ENCODE assay signal across 11 cellular contexts in the genomic region with DNA sequence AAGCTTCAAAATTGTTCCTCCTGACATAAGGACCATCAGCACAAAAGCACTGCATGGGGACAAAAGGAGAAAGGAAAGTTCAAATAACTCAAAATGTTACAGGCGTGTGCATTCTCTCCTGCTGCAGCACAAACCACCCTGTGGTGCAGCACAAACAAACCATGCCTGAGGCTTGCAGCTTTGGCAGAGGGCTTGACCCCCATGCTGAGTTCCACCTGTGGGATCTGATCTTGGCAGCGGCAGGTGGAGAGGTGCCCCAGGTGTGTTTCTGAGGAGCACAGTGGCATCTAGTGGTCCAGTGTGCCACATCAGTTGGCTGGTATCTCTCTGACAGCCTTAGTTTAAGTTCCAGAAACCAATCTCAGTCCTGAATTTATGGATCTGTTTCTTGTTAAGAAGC.
DNase-seq lines count a peak whose midpoint lies in the region; ATAC-seq and TF ChIP-seq lines count a peak whose summit lies in the region.
"Had no signal": no experiment of that assay in that cellular context is flagged by ENCODE, and none has a peak within 500 bp of the region (broad histone marks: within the 10 kb centered on the region; RNA-seq: fewer than 3 reads in every experiment).

No MANE protein-coding gene starts in this region.

- peak overlapping the region; percentile 6 to 45 for H3K27ac ChIP-seq in ascending aorta
- H3K27ac ChIP-seq in mesendoderm (ENCODE audit: low read depth, low read length), result no peak overlapping the region
- H3K27ac ChIP-seq in CD8-positive, alpha-beta T cell (ENCODE audit: low read depth, low read length), result no peak overlapping the region

- no peak overlapping the region for H3K27ac Mint-ChIP-seq in CD8-positive, alpha-beta T cell
- H3K27ac Mint-ChIP-seq: activated naive CD8-positive, alpha-beta T cell treated with anti-CD3 and anti-CD28 coated beads, Interleukin-2, amount 10 ng/mL, durations not matched to agents 7 days and 5 days; nephron had no signal

- CTCF ChIA-PET in CD8-positive, alpha-beta T cell (lab: Charles Lee), result interaction anchor here (1.2 kb wide), 1 partner anchor 24 kb away, joined by 3 read pairs; no protein-coding TSS in a partner anchor

- H3K4ac ChIP-seq in mesendoderm (ENCODE audit: low read depth, low read length), result no peak overlapping the region

- H3K4me3 ChIP-seq in GM12875 (ENCODE audit: low read depth, low read length), result no peak overlapping the region
- no peak overlapping the region for H3K4me3 ChIP-seq in ascending aorta
- H3K4me3 ChIP-seq in mesendoderm (ENCODE audit: low read length), result no peak overlapping the region
- H3K4me3 ChIP-seq in CD8-positive, alpha-beta T cell (ENCODE audit: low read depth, low read length), result no peak overlapping the region

- H3K4me1 Mint-ChIP-seq in CD8-positive, alpha-beta T cell (ENCODE audit: low read depth), result no peaks in the 10 kb centered on the region

- H2AK5ac ChIP-seq in mesendoderm (ENCODE audit: low read length), result no peak overlapping the region

- H3K18ac ChIP-seq in mesendoderm (ENCODE audit: low read length), result no peak overlapping the region

- peaks cover 3% of the 10 kb centered on the region for H3K79me1 ChIP-seq in mesendoderm (ENCODE audit: low read length)

- TF ChIP-seq CTCF in GM12875 (IDR thresholded peaks at IDR 0.05; ENCODE audit: borderline replicate concordance, insufficient read depth, low read depth, low read length), result peak; percentile 17; the same call in 1 of the 2 replicates
- peak in 1 of 3 experiments; percentile 14 for TF ChIP-seq CTCF in ascending aorta (IDR thresholded peaks at IDR 0.05)
- TF ChIP-seq CTCF in CD8-positive, alpha-beta T cell (IDR thresholded peaks at IDR 0.05), result no peak

- no peak overlapping the region for H2BK15ac ChIP-seq in mesendoderm (replicated peaks; ENCODE audit: low read depth)

- H2BK120ac ChIP-seq in mesendoderm (ENCODE audit: low read depth, low read length), result no peak overlapping the region

- no peak for ATAC-seq in CD8-positive, alpha-beta T cell
- ATAC-seq in HG02571 (IDR thresholded peaks at IDR 0.05; ENCODE audit: unreplicated experiment), result no peak
- no peak for ATAC-seq in HG02981 (IDR thresholded peaks at IDR 0.05; ENCODE audit: unreplicated experiment)

- peaks cover 8 to 11% of the 10 kb centered on the region in 2 donors for H3K36me3 ChIP-seq in ascending aorta
- no peaks in the 10 kb centered on the region for H3K36me3 ChIP-seq in mesendoderm (ENCODE audit: control insufficient read depth, insufficient read depth, low read length)
- no peaks in the 10 kb centered on the region for H3K36me3 ChIP-seq in CD8-positive, alpha-beta T cell (ENCODE audit: insufficient read depth, low read length)

- no peak overlapping the region for H3K4me3 Mint-ChIP-seq in CD8-positive, alpha-beta T cell
- H3K4me3 Mint-ChIP-seq: activated naive CD8-positive, alpha-beta T cell treated with anti-CD3 and anti-CD28 coated beads, Interleukin-2, amount 10 ng/mL, durations not matched to agents 7 days and 5 days; nephron had no signal

- intact Hi-C loops in ascending aorta (cut with DNase I), result no loop called here
- intact Hi-C loops in CD8-positive, alpha-beta T cell (cut with DNase I, micrococcal nuclease), result loop anchor here in 1 of 2 experiments (10.0 kb wide), 1 partner anchor 349 kb away; no protein-coding TSS in a partner anchor

- H2BK5ac ChIP-seq in mesendoderm (ENCODE audit: low read length), result no peak overlapping the region

- H3K4me1 ChIP-seq in ascending aorta (peaks cover 4 to 25% of the 10 kb centered on the region in 2 donors), mesendoderm (ENCODE audit: control insufficient read depth, low read depth, low read length) (no peaks in the 10 kb centered on the region)
- H3K4me1 ChIP-seq in CD8-positive, alpha-beta T cell (ENCODE audit: insufficient read depth, low read length), result no peaks in the 10 kb centered on the region

- H3K27me3 Mint-ChIP-seq in CD8-positive, alpha-beta T cell (ENCODE audit: low read depth), result peaks cover 5% of the 10 kb centered on the region

- no peak overlapping the region for H3K56ac ChIP-seq in mesendoderm (ENCODE audit: low read length)

- H3K9ac ChIP-seq in mesendoderm (ENCODE audit: low read length), result no peak overlapping the region

- no peak overlapping the region for H4K8ac ChIP-seq in mesendoderm (ENCODE audit: low read depth, low read length)

- no peaks in the 10 kb centered on the region for H3K79me2 ChIP-seq in mesendoderm (ENCODE audit: control insufficient read depth, insufficient read depth, low read length)

- no peak overlapping the region for H4K5ac ChIP-seq in mesendoderm (ENCODE audit: low read length)

- H3K23ac ChIP-seq in mesendoderm (ENCODE audit: low read length), result no peak overlapping the region

- H3K27me3 ChIP-seq in ascending aorta, result no peaks in the 10 kb centered on the region
- H3K27me3 ChIP-seq in mesendoderm (ENCODE audit: insufficient read depth, low read length, poor library complexity), result no peaks in the 10 kb centered on the region
- H3K27me3 ChIP-seq in CD8-positive, alpha-beta T cell (ENCODE audit: insufficient read depth, low read length), result no peaks in the 10 kb centered on the region

- DNase-seq in NCI-H1417 (lab: John Stamatoyannopoulos, UW), result peak; percentile 85 to 97 (median 89)
- no peak for DNase-seq in ascending aorta (ENCODE audit: low spot score in 2 of 2)
- peak; percentile 45 for DNase-seq in mesendoderm
- DNase-seq in CD8-positive, alpha-beta T cell, result no peak
- no peak for DNase-seq in putamen (ENCODE audit: low spot score)
- DNase-seq: activated naive CD8-positive, alpha-beta T cell treated with anti-CD3 and anti-CD28 coated beads, Interleukin-2, amount 10 ng/mL, durations not matched to agents 7 days and 5 days; GF-D8 had no signal

- H3K4me2 ChIP-seq in mesendoderm (ENCODE audit: low read length), result no peak overlapping the region

- H3K9me3 ChIP-seq in ascending aorta, result no peaks in the 10 kb centered on the region
- no peaks in the 10 kb centered on the region for H3K9me3 ChIP-seq in CD8-positive, alpha-beta T cell (ENCODE audit: low read length)

- H3K36me3 Mint-ChIP-seq in CD8-positive, alpha-beta T cell, result no peaks in the 10 kb centered on the region
- H3K36me3 Mint-ChIP-seq: activated naive CD8-positive, alpha-beta T cell treated with anti-CD3 and anti-CD28 coated beads, Interleukin-2, amount 10 ng/mL, durations not matched to agents 7 days and 5 days had no signal

- WGBS in mesendoderm (ENCODE audit: extremely low coverage, insufficient coverage, low lambda C conversion rate), result no CpG with 5 or more reads among the region's 2 CpGs

- POLR2A ChIA-PET in CD8-positive, alpha-beta T cell (lab: Charles Lee), result no interaction called here

- no peaks in the 10 kb centered on the region for H3K9me3 Mint-ChIP-seq in CD8-positive, alpha-beta T cell
- H3K9me3 Mint-ChIP-seq: activated naive CD8-positive, alpha-beta T cell treated with anti-CD3 and anti-CD28 coated beads, Interleukin-2, amount 10 ng/mL, durations not matched to agents 7 days and 5 days; nephron had no signal

Comparison
In these comparisons a context has a peak if more than half of its experiments do, and no peak if none do; other contexts are left out.
1. DNase-seq: peak in NCI-H1417 (3 of 3) and mesendoderm (single experiment); none in ascending aorta (0 of 2), CD8-positive, alpha-beta T cell (0 of 7) and putamen (single experiment).
2. H3K27ac ChIP-seq: peak in ascending aorta (2 of 2); none in mesendoderm (single experiment) and CD8-positive, alpha-beta T cell (single experiment).